25 cellular contexts compared by ENCODE assay signal in genomic region chr10:90738885-90739284, GRCh38.
"Had no signal": no experiment of that assay in that cellular context is flagged by ENCODE, and none has a peak within 500 bp of the region (broad histone marks: within the 10 kb centered on the region; RNA-seq: fewer than 3 reads in every experiment).

No MANE protein-coding gene starts in this region.

- H3K9me3 Mint-ChIP-seq: activated CD4-positive, alpha-beta memory T cell treated with anti-CD3 and anti-CD28 coated beads for 36 hours; activated CD4-positive, alpha-beta T cell treated with anti-CD3 and anti-CD28 coated beads, Interleukin-2, amount 10 ng/mL, durations not matched to agents 24 days and 14 days; activated naive CD4-positive, alpha-beta T cell treated with anti-CD3 and anti-CD28 coated beads, Interleukin-2, amount 10 ng/mL, durations not matched to agents 7 days and 5 days; activated T-helper 1 cell treated with anti-CD3 and anti-CD28 coated beads, Interleukin-12 subunit alpha, Interleukin-12 subunit beta, Interleukin-2, Interleukin-4 antibody, amounts not matched to agents 30 ng/mL and 10 ng/mL and 1 ng/mL, durations not matched to agents 14 hours and 24 hours and 36 hours; central memory CD8-positive, alpha-beta T cell; dendritic cell treated with granulocyte-macrophage colony-stimulating factor and Interleukin-4, amounts not matched to agents 40 ng/mL and 50 ng/mL, for 4 days; natural killer cell treated with Interleukin-12 subunit alpha and Interleukin-12 subunit beta and Interleukin-15 and Interleukin-18, amount 100 ng/mL, for 72 hours; stimulated activated memory B cell treated with anti-CD40 and anti-IgM and Interleukin-4, amounts not matched to agents 10 μg/mL and 1 μg/mL and 100 μg/mL, for 72 hours; stimulated activated naive CD8-positive, alpha-beta T cell treated with anti-CD3 and anti-CD28 coated beads, Interleukin-15, amount 100 ng/mL, for 72 hours; T-helper 1 cell treated with Interleukin-12 subunit alpha and Interleukin-12 subunit beta and Interleukin-4 antibody, amounts not matched to agents 30 μg/mL and 1 μg/mL, for 36 hours had no signal

- H3K27me3 Mint-ChIP-seq: stimulated activated memory B cell treated with anti-CD40 and anti-IgM and Interleukin-4, amounts not matched to agents 10 μg/mL and 1 μg/mL and 100 μg/mL, for 72 hours had no signal

- DNase-seq: activated CD4-positive, alpha-beta memory T cell treated with anti-CD3 and anti-CD28 coated beads for 36 hours; activated CD4-positive, alpha-beta T cell treated with anti-CD3 and anti-CD28 coated beads, Interleukin-2, amount 10 ng/mL, durations not matched to agents 24 days and 14 days; activated CD8-positive, alpha-beta memory T cell treated with anti-CD3 and anti-CD28 coated beads, Interleukin-2, amount 50 U/mL, for 4 hours; activated effector memory CD4-positive, alpha-beta T cell treated with anti-CD3 and anti-CD28 coated beads, Interleukin-2, amount 50 U/mL, for 16 hours; activated naive CD4-positive, alpha-beta T cell treated with anti-CD3 and anti-CD28 coated beads, Interleukin-2, amount 10 ng/mL, durations not matched to agents 7 days and 5 days; activated T-cell treated with anti-CD3 and anti-CD28 coated beads, Interleukin-2, amount 50 U/mL, for 1 hour; amygdala; gastrocnemius medialis; head of caudate nucleus; hippocampal formation; left ventricle myocardium inferior; mucosa of descending colon; stimulated activated CD4-positive, alpha-beta T cell treated with anti-CD3 and anti-CD28 coated beads, Interleukin-1b, Interleukin-23, amount 100 ng/mL, for 48 hours; stimulated activated CD4-positive, alpha-beta T cell treated with anti-CD3 and anti-CD28 coated beads, Interleukin-4, amount 100 ng/mL, for 4 hours; stimulated activated CD8-positive, alpha-beta memory T cell treated with anti-CD3 and anti-CD28 coated beads, Interleukin-4, amount 100 ng/mL, for 48 hours; stimulated activated naive CD8-positive, alpha-beta T cell treated with anti-CD3 and anti-CD28 coated beads, Interleukin-15, amount 100 ng/mL, for 72 hours; substantia nigra; T-helper 9 cell; upper lobe of left lung had no signal

- H3K4me1 Mint-ChIP-seq: activated CD4-positive, alpha-beta T cell treated with anti-CD3 and anti-CD28 coated beads, Interleukin-2, amount 10 ng/mL, durations not matched to agents 24 days and 14 days; activated naive CD4-positive, alpha-beta T cell treated with anti-CD3 and anti-CD28 coated beads, Interleukin-2, amount 10 ng/mL, durations not matched to agents 7 days and 5 days; central memory CD8-positive, alpha-beta T cell; stimulated activated memory B cell treated with anti-CD40 and anti-IgM and Interleukin-4, amounts not matched to agents 10 μg/mL and 1 μg/mL and 100 μg/mL, for 72 hours; stimulated activated naive CD8-positive, alpha-beta T cell treated with anti-CD3 and anti-CD28 coated beads, Interleukin-15, amount 100 ng/mL, for 72 hours had no signal

- ATAC-seq: gastrocnemius medialis; mucosa of descending colon; natural killer cell treated with Interleukin-12 subunit alpha and Interleukin-12 subunit beta and Interleukin-15 and Interleukin-18, amount 100 ng/mL, for 72 hours; stimulated activated memory B cell treated with anti-CD40 and anti-IgM and Interleukin-4, amounts not matched to agents 10 μg/mL and 1 μg/mL and 100 μg/mL, for 72 hours; stimulated activated naive CD8-positive, alpha-beta T cell treated with anti-CD3 and anti-CD28 coated beads, Interleukin-15, amount 100 ng/mL, for 72 hours had no signal

- H3K27ac Mint-ChIP-seq: activated CD4-positive, alpha-beta memory T cell treated with anti-CD3 and anti-CD28 coated beads for 36 hours; activated CD4-positive, alpha-beta T cell treated with anti-CD3 and anti-CD28 coated beads, Interleukin-2, amount 10 ng/mL, durations not matched to agents 24 days and 14 days; activated naive CD4-positive, alpha-beta T cell treated with anti-CD3 and anti-CD28 coated beads, Interleukin-2, amount 10 ng/mL, durations not matched to agents 7 days and 5 days; activated T-helper 1 cell treated with anti-CD3 and anti-CD28 coated beads, Interleukin-12 subunit alpha, Interleukin-12 subunit beta, Interleukin-2, Interleukin-4 antibody, amounts not matched to agents 30 ng/mL and 10 ng/mL and 1 ng/mL, durations not matched to agents 14 hours and 24 hours and 36 hours; dendritic cell treated with granulocyte-macrophage colony-stimulating factor and Interleukin-4, amounts not matched to agents 40 ng/mL and 50 ng/mL, for 4 days; natural killer cell treated with Interleukin-12 subunit alpha and Interleukin-12 subunit beta and Interleukin-15 and Interleukin-18, amount 100 ng/mL, for 72 hours; stimulated activated memory B cell treated with anti-CD40 and anti-IgM and Interleukin-4, amounts not matched to agents 10 μg/mL and 1 μg/mL and 100 μg/mL, for 72 hours; stimulated activated naive CD8-positive, alpha-beta T cell treated with anti-CD3 and anti-CD28 coated beads, Interleukin-15, amount 100 ng/mL, for 72 hours; T-helper 1 cell treated with Interleukin-12 subunit alpha and Interleukin-12 subunit beta and Interleukin-4 antibody, amounts not matched to agents 30 μg/mL and 1 μg/mL, for 36 hours had no signal

- H3K4me3 Mint-ChIP-seq: activated CD4-positive, alpha-beta memory T cell treated with anti-CD3 and anti-CD28 coated beads for 36 hours; activated CD4-positive, alpha-beta T cell treated with anti-CD3 and anti-CD28 coated beads, Interleukin-2, amount 10 ng/mL, durations not matched to agents 24 days and 14 days; activated naive CD4-positive, alpha-beta T cell treated with anti-CD3 and anti-CD28 coated beads, Interleukin-2, amount 10 ng/mL, durations not matched to agents 7 days and 5 days; activated T-helper 1 cell treated with anti-CD3 and anti-CD28 coated beads, Interleukin-12 subunit alpha, Interleukin-12 subunit beta, Interleukin-2, Interleukin-4 antibody, amounts not matched to agents 30 ng/mL and 10 ng/mL and 1 ng/mL, durations not matched to agents 14 hours and 24 hours and 36 hours; central memory CD8-positive, alpha-beta T cell; dendritic cell treated with granulocyte-macrophage colony-stimulating factor and Interleukin-4, amounts not matched to agents 40 ng/mL and 50 ng/mL, for 4 days; natural killer cell treated with Interleukin-12 subunit alpha and Interleukin-12 subunit beta and Interleukin-15 and Interleukin-18, amount 100 ng/mL, for 72 hours; stimulated activated memory B cell treated with anti-CD40 and anti-IgM and Interleukin-4, amounts not matched to agents 10 μg/mL and 1 μg/mL and 100 μg/mL, for 72 hours; stimulated activated naive CD8-positive, alpha-beta T cell treated with anti-CD3 and anti-CD28 coated beads, Interleukin-15, amount 100 ng/mL, for 72 hours; T-helper 1 cell treated with Interleukin-12 subunit alpha and Interleukin-12 subunit beta and Interleukin-4 antibody, amounts not matched to agents 30 μg/mL and 1 μg/mL, for 36 hours had no signal

- H3K36me3 Mint-ChIP-seq: activated CD4-positive, alpha-beta memory T cell treated with anti-CD3 and anti-CD28 coated beads for 36 hours; activated naive CD4-positive, alpha-beta T cell treated with anti-CD3 and anti-CD28 coated beads, Interleukin-2, amount 10 ng/mL, durations not matched to agents 7 days and 5 days; natural killer cell treated with Interleukin-12 subunit alpha and Interleukin-12 subunit beta and Interleukin-15 and Interleukin-18, amount 100 ng/mL, for 72 hours; stimulated activated memory B cell treated with anti-CD40 and anti-IgM and Interleukin-4, amounts not matched to agents 10 μg/mL and 1 μg/mL and 100 μg/mL, for 72 hours had no signal
